In the genomic region with DNA sequence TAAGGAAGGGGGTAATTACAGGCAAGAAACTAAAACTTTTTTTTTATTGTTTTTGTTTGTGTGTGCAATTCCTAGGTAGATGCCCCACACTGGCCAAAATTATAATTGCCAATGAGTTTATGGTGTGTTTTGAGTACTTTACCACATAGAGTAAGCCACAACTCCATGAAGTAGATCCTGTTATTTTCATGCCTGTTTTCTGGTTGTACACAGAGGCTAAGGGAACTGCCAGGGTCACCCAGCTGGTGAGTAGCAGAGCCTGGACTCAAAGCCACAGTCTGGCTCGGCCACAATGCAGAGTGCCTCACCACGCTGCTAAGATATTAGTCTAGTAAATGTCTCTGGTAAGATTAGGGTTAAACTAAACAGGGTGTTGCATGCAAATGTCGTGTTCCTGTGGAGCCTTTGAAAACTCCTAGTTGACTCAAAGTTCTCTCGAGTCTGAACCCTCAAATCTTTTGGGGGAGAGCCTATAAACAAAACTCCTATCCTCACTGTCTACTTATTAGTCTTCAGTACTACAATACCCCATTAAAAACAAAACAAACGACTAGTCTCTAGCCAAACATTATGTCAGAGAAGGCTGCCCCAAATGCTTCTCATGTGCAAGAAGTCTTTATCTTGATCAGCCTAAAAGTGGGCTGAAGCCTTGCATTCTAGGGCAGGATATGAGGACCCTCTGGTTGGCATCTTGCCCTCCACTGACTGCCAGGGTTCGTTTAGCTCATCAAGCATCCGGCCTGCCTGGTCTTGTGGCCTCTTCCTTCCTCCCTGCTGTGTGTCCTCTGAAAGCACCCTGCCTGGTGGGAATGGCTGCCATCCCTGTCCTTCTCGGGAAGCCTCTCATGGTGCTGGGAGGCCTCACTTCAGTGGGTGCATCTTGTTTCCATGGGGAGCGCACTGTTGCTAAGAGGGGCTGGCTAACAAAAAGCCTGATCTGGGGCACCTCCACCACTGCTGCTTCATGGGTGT, we compare ENCODE assay signal across 8 cellular contexts. TPM values are rescaled to one million over a fixed set of nuclear protein-coding genes. Genes with fewer than 3 reads are reported as not detected.
DNase-seq lines count a peak whose midpoint lies in the region; ATAC-seq and TF ChIP-seq lines count a peak whose summit lies in the region.

No MANE protein-coding gene starts in this region.

- peaks cover 11% of the 10 kb centered on the region for H3K36me3 Mint-ChIP-seq in activated CD8-positive, alpha-beta T cell treated with anti-CD3 and anti-CD28 coated beads, Interleukin-2, amount 10 ng/mL, durations not matched to agents 7 days and 5 days (ENCODE audit: low read depth)
- H3K36me3 Mint-ChIP-seq in natural killer cell: no peaks in the 10 kb centered on the region

- peaks cover 45% of the 10 kb centered on the region for H3K4me1 Mint-ChIP-seq in activated CD8-positive, alpha-beta T cell treated with anti-CD3 and anti-CD28 coated beads, Interleukin-2, amount 10 ng/mL, durations not matched to agents 7 days and 5 days (ENCODE audit: low read depth)
- peaks cover 49 to 52% of the 10 kb centered on the region in 2 donors for H3K4me1 Mint-ChIP-seq in natural killer cell

- peak overlapping the region; percentile 71 for H3K27ac Mint-ChIP-seq in activated CD8-positive, alpha-beta T cell treated with anti-CD3 and anti-CD28 coated beads, Interleukin-2, amount 10 ng/mL, durations not matched to agents 7 days and 5 days
- H3K27ac Mint-ChIP-seq in natural killer cell: peak overlapping the region; percentile 59 to 78

- ATAC-seq in HG02571 (IDR thresholded peaks at IDR 0.05; ENCODE audit: unreplicated experiment) (peak; percentile 11), natural killer cell (no peak)
- ATAC-seq in activated CD8-positive, alpha-beta T cell treated with anti-CD3 and anti-CD28 coated beads, Interleukin-2, amount 10 ng/mL, durations not matched to agents 7 days and 5 days: no peak

- in situ Hi-C loops in GM13977 (cut with MboI; ENCODE audit: low pct_unique_long_range_greater_than_20kb, low sequenced_read_pairs, unreplicated experiment): no loop called here

- CTCF ChIA-PET in activated CD8-positive, alpha-beta T cell treated with anti-CD3 and anti-CD28 coated beads, Interleukin-2, amount 10 ng/mL, durations not matched to agents 7 days and 5 days (lab: Charles Lee): interaction anchor here (0.7 to 1.7 kb wide), 6 partner anchors 9 to 107 kb away, joined by 3 to 5 read pairs (median 3); no protein-coding TSS in a partner anchor

- POLR2A ChIA-PET in activated CD8-positive, alpha-beta T cell treated with anti-CD3 and anti-CD28 coated beads, Interleukin-2, amount 10 ng/mL, durations not matched to agents 7 days and 5 days (lab: Charles Lee): interaction anchor here (0.9 to 1.4 kb wide), 3 partner anchors 42 to 95 kb away, joined by 3 read pairs; partner anchors contain the start of gene IRF4

- H3K27me3 Mint-ChIP-seq in activated CD8-positive, alpha-beta T cell treated with anti-CD3 and anti-CD28 coated beads, Interleukin-2, amount 10 ng/mL, durations not matched to agents 7 days and 5 days (ENCODE audit: low read depth): no peaks in the 10 kb centered on the region
- peaks cover 0 to 2% of the 10 kb centered on the region in 2 donors for H3K27me3 Mint-ChIP-seq in natural killer cell (ENCODE audit: low read depth in 2 of 2)

- peak overlapping the region; percentile 30 for H3K4me3 Mint-ChIP-seq in activated CD8-positive, alpha-beta T cell treated with anti-CD3 and anti-CD28 coated beads, Interleukin-2, amount 10 ng/mL, durations not matched to agents 7 days and 5 days
- H3K4me3 Mint-ChIP-seq in natural killer cell: peak overlapping the region; percentile 1

- DNase-seq in GM13977 (ENCODE audit: low spot score) (peak; percentile 74), natural killer cell (no peak), cerebellum (ENCODE audit: low spot score) (no peak), OCI-M1 (lab: John Stamatoyannopoulos, UW) (no peak), NCI-H748 treated with DMSO at 0.1 percent for 48 hours (lab: John Stamatoyannopoulos, UW) (no peak)
- DNase-seq in activated CD8-positive, alpha-beta T cell treated with anti-CD3 and anti-CD28 coated beads, Interleukin-2, amount 10 ng/mL, durations not matched to agents 7 days and 5 days: peak; percentile 47
- no peak for DNase-seq in stimulated activated CD4-positive, alpha-beta T cell treated with anti-CD3 and anti-CD28 coated beads, Interleukin-12 subunit alpha, Interleukin-12 subunit beta, amount 100 ng/mL, for 4 hours

- no peaks in the 10 kb centered on the region for H3K9me3 Mint-ChIP-seq in activated CD8-positive, alpha-beta T cell treated with anti-CD3 and anti-CD28 coated beads, Interleukin-2, amount 10 ng/mL, durations not matched to agents 7 days and 5 days (ENCODE audit: insufficient read depth)
- H3K9me3 Mint-ChIP-seq in natural killer cell: no peaks in the 10 kb centered on the region

- intact Hi-C loops in natural killer cell (cut with micrococcal nuclease): no loop called here

- peak; percentile 48 for TF ChIP-seq CTCF in GM13977 (IDR thresholded peaks at IDR 0.05; ENCODE audit: extremely low read depth, insufficient read depth, missing control alignments)
- TF ChIP-seq CTCF in natural killer cell (IDR thresholded peaks at IDR 0.05): peak; percentile 8

RNA-seq across cellular contexts. Expression of gene DUSP22, which starts 4.2 kb away (rescaled TPM):
- total RNA-seq in activated CD8-positive, alpha-beta T cell treated with anti-CD3 and anti-CD28 coated beads, Interleukin-2, amount 10 ng/mL, durations not matched to agents 7 days and 5 days: 10 to 100 TPM; 32.6 to 33.2 TPM
- total RNA-seq in natural killer cell (10 to 100 TPM; 50.4 to 61.5 (median 56.6) TPM), cerebellum (26.0 TPM)

Comparison
In these comparisons a context has a peak if more than half of its experiments do, and no peak if none do; other contexts are left out.
1. DNase-seq: peak in GM13977 (single experiment) and activated CD8-positive, alpha-beta T cell treated with anti-CD3 and anti-CD28 coated beads, Interleukin-2, amount 10 ng/mL, durations not matched to agents 7 days and 5 days (single experiment); none in natural killer cell (single experiment), stimulated activated CD4-positive, alpha-beta T cell treated with anti-CD3 and anti-CD28 coated beads, Interleukin-12 subunit alpha, Interleukin-12 subunit beta, amount 100 ng/mL, for 4 hours (single experiment), cerebellum (single experiment), OCI-M1 (single experiment) and NCI-H748 treated with DMSO at 0.1 percent for 48 hours (single experiment).